Comparison of ENCODE assay signal across 8 cellular contexts in the genomic region with DNA sequence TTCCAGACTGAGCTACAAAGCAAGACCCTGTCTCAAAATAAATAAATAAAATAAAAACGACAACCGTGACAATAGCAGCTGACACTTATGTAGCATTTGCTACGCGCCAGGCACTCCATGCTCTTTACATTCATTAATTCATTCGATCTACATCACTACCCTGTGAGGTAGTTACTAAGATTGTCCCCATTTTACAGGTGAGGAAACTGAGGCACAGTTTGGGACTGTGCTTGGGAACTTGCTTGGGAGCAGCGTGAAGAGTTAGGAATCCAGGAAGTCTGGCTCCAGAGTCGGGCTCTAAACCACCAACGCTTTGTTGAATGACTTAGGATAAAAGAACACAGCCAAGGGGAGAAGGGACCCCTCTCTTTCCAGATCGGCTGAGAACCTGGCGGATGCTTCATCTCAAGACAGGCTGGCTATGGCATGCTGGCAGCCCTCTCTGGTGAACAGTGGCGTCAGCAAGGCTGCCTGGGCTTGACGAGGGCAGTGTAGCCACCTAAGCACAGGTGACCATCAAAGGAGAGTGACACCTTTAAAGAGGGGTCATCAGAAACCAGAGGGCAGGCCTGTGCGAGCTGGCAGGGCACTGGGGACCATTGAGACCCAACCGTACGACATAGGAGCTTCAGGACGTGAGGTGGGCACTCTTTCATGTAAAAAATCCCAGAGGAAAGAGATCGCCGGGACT. TPM values are rescaled to one million over a fixed set of nuclear protein-coding genes. Genes with fewer than 3 reads are reported as not detected.
DNase-seq lines count a peak whose midpoint lies in the region; ATAC-seq and TF ChIP-seq lines count a peak whose summit lies in the region.

No MANE protein-coding gene starts in this region.

- H4K91ac ChIP-seq in H9 (ENCODE audit: insufficient read length, low read depth, low read length) = no peak overlapping the region

- H3K27ac ChIP-seq in 22Rv1 (peak overlapping the region; percentile 89), H9 (ENCODE audit: insufficient read length, low read depth, low read length) (no peak overlapping the region), adrenal gland (peak overlapping the region in 4 of 5 donors; percentile 85 to 97 (median 94)), transverse colon (peak overlapping the region; percentile 85 to 92 (median 88))

- H3K4me1 Mint-ChIP-seq in H9 = peaks cover 11 to 14% of the 10 kb centered on the region in 2 experiments

- no peak overlapping the region for H3K23ac ChIP-seq in H9 (ENCODE audit: insufficient read length, low read depth, low read length)

- H3K36me3 Mint-ChIP-seq in H9 (ENCODE audit: insufficient read depth in 1 of 3, low read depth in 3 of 3) = peaks cover 12 to 28% (median 28%) of the 10 kb centered on the region in 3 experiments; a peak in 6 of 7 replicates

- TF ChIP-seq EP300 in transverse colon (IDR thresholded peaks at IDR 0.05; ENCODE audit: low read depth) = no peak

- peaks cover 10% of the 10 kb centered on the region for H3K79me2 ChIP-seq in H9 (ENCODE audit: insufficient read depth, low read length)

- H2BK20ac ChIP-seq in H9 (ENCODE audit: low read depth, low read length, poor library complexity, severe bottlenecking) = no peak overlapping the region

- peak overlapping the region; percentile 91 to 95 for H3K4me3 Mint-ChIP-seq in H9

- H3K23me2 ChIP-seq in H9 (ENCODE audit: insufficient read length, low read depth, low read length, poor library complexity, severe bottlenecking) = peaks cover 6% of the 10 kb centered on the region

- ATAC-seq in left colon (peak; percentile 22), HG03139 (IDR thresholded peaks at IDR 0.05; ENCODE audit: unreplicated experiment) (no peak)

- no peak overlapping the region for H3K56ac ChIP-seq in H9 (ENCODE audit: insufficient read length, low read depth, low read length)

- H2BK120ac ChIP-seq in H9 (ENCODE audit: low read depth, low read length, poor library complexity, severe bottlenecking) = no peak overlapping the region

- H3T11ph ChIP-seq in H9 (ENCODE audit: low read length) = no peak overlapping the region

- no peaks in the 10 kb centered on the region for H4K20me1 ChIP-seq in H9 (ENCODE audit: control insufficient read depth, insufficient read depth, insufficient read length)

- no peak for DNase-seq in H9
- no peak for DNase-seq in adrenal gland
- DNase-seq in left colon = no peak
- DNase-seq in transverse colon = no peak
- DNase-seq in GDM1 (lab: John Stamatoyannopoulos, UW) = no peak
- no peak for DNase-seq in central memory CD4-positive, alpha-beta T cell

- no peaks in the 10 kb centered on the region for H3K9me3 ChIP-seq in H9 (ENCODE audit: control insufficient read depth, low read depth, low read length)
- no peaks in the 10 kb centered on the region for H3K9me3 ChIP-seq in adrenal gland (replicated peaks in 1 of 3)
- H3K9me3 ChIP-seq in transverse colon = no peaks in the 10 kb centered on the region

- H3K9me3 Mint-ChIP-seq in H9 = no peaks in the 10 kb centered on the region; a peak in 1 of 5 replicates

- peak overlapping the region; percentile 96 for H3K9ac ChIP-seq in H9 (ENCODE audit: extremely low read depth, insufficient read length, low read length)

- H3K27me3 Mint-ChIP-seq in H9 (ENCODE audit: low read depth) = no peaks in the 10 kb centered on the region

- peak overlapping the region; percentile 97; the same call in 1 of the 2 replicates for H3K14ac ChIP-seq in H9 (ENCODE audit: insufficient read depth, low read length)

- in situ Hi-C loops in transverse colon (cut with MboI; ENCODE audit: low pct_ligation_motif_present in 1 of 4, low pct_unique_long_range_greater_than_20kb in 1 of 4, low sequenced_read_pairs in 3 of 4) = no loop called here

- TF ChIP-seq POLR2A in adrenal gland (IDR thresholded peaks at IDR 0.05) = no peak
- no peak for TF ChIP-seq POLR2A in transverse colon (IDR thresholded peaks at IDR 0.05)

- H3K18ac ChIP-seq in H9 (ENCODE audit: insufficient read length, low read depth, low read length) = peak overlapping the region; percentile 54

- H2AFZ ChIP-seq in H9 (ENCODE audit: low read length) = no peak overlapping the region

- H2AK5ac ChIP-seq in H9 (ENCODE audit: insufficient read length, low read length) = no peak overlapping the region

- H3K27me3 ChIP-seq in H9 (ENCODE audit: insufficient read depth, low read length) (no peaks in the 10 kb centered on the region), adrenal gland (no peaks in the 10 kb centered on the region), transverse colon (no peaks in the 10 kb centered on the region)

- H3K36me3 ChIP-seq in adrenal gland (replicated peaks in 1 of 2) (peaks cover 0 to 15% of the 10 kb centered on the region in 2 donors), transverse colon (peaks cover 0 to 10% (median 2%) of the 10 kb centered on the region in 4 donors)

- H3K27ac Mint-ChIP-seq in H9 = peak overlapping the region; percentile 99; a peak in 5 of 7 replicates

- peak overlapping the region; percentile 95 for H3K4me2 ChIP-seq in H9 (ENCODE audit: insufficient read depth, insufficient read length, low read length)

- no peak overlapping the region for H2BK15ac ChIP-seq in H9 (ENCODE audit: low read depth, low read length)

- no peak overlapping the region for H4K5ac ChIP-seq in H9 (ENCODE audit: insufficient read length, low read depth, low read length)

- no peak overlapping the region for H2BK5ac ChIP-seq in H9 (ENCODE audit: insufficient read length, low read length)

- H3K4me3 ChIP-seq in adrenal gland = peak overlapping the region; percentile 17 to 82 (median 54)
- H3K4me3 ChIP-seq in transverse colon = peak overlapping the region; percentile 73 to 96 (median 94)

- H2BK12ac ChIP-seq in H9 (ENCODE audit: insufficient read length, low read depth, low read length) = no peak overlapping the region

- WGBS in H9 (ENCODE audit: extremely low coverage, insufficient read length, low lambda C conversion rate) = no CpG with 5 or more reads among the region's 18 CpGs
- 22 to 28% (median 24%) methylated on average over 14 to 18 of the region's 18 CpGs for WGBS in adrenal gland, 4 donors
- 24 to 36% methylated on average over 4 to 18 of the region's 18 CpGs for WGBS in transverse colon (ENCODE audit: low coverage in 1 of 2), 2 donors

- intact Hi-C loops in adrenal gland (cut with DNase I) (no loop called here), left colon (cut with DNase I, micrococcal nuclease) (no loop called here), transverse colon (cut with DNase I; ENCODE audit: low total_unique reads) (no loop called here)

- H3K4me1 ChIP-seq in H9 (ENCODE audit: insufficient read depth, low read length) = no peaks in the 10 kb centered on the region
- H3K4me1 ChIP-seq in adrenal gland (replicated peaks in 1 of 2) = peaks cover 14 to 25% of the 10 kb centered on the region in 2 donors
- H3K4me1 ChIP-seq in transverse colon = peaks cover 0 to 20% (median 10%) of the 10 kb centered on the region in 4 donors

- TF ChIP-seq CTCF in 22Rv1 (IDR thresholded peaks at IDR 0.05) (no peak), H9 (conservative IDR thresholded peaks at IDR 0.05) (no peak), adrenal gland (IDR thresholded peaks at IDR 0.05) (no peak), transverse colon (IDR thresholded peaks at IDR 0.05) (no peak)

- H3K79me1 ChIP-seq in H9 (ENCODE audit: insufficient read depth, low read depth, low read length, poor library complexity, severe bottlenecking) = no peaks in the 10 kb centered on the region

- no peak overlapping the region for H3K4ac ChIP-seq in H9 (ENCODE audit: low read depth, low read length)

- no peak overlapping the region for H4K8ac ChIP-seq in H9 (replicated peaks; ENCODE audit: insufficient read length, low read depth, low read length)

RNA-seq across cellular contexts. Expression of gene DOHH, which starts 0.6 kb away (rescaled TPM):
- total RNA-seq in H9 (2021) (16.5 and 18.1 TPM in 2 replicates), adrenal gland (10 to 100 TPM in 7 of 8 donors, 1 to 10 TPM in 1; 9.4 to 22.8 (median 14.0) TPM), left colon (10 to 100 TPM in 1 of 2 donors, 1 to 10 TPM in 1; 8.8 to 13.6 TPM), transverse colon (10 to 100 TPM in 2 of 4 donors, 1 to 10 TPM in 2; 7.2 to 13.5 (median 10.8) TPM)
- polyA plus RNA-seq in adrenal gland = 10 to 100 TPM in 2 of 3 donors, under 1 TPM in 1; 0.92 to 19.1 (median 13.5) TPM

RNA-seq across cellular contexts. Expression of gene FZR1, which starts 6.2 kb away (rescaled TPM):
- 46.0 and 51.4 TPM in 2 replicates for total RNA-seq in H9 (2021)
- total RNA-seq in adrenal gland = 10 to 100 TPM; 17.9 to 85.0 (median 41.7) TPM
- polyA plus RNA-seq in adrenal gland = 10 to 100 TPM; 24.4 to 59.1 (median 26.4) TPM
- 10 to 100 TPM; 39.7 to 47.2 TPM for total RNA-seq in left colon
- 100 to 1,000 TPM in 1 of 4 donors, 10 to 100 TPM in 3; 29.1 to 107 (median 35.3) TPM for total RNA-seq in transverse colon

RNA-seq across cellular contexts. Expression of gene SMIM44, which starts 16.6 kb away (rescaled TPM):
- total RNA-seq in H9 (2021) (not detected in 2 replicates), adrenal gland (not detected), left colon (1 to 10 TPM; 6.0 to 6.1 TPM), transverse colon (10 to 100 TPM in 1 of 4 donors, 1 to 10 TPM in 1, not detected in 2; 4.1 to 15.3 TPM)
- polyA plus RNA-seq in adrenal gland = not detected

RNA-seq across cellular contexts. Expression of gene SMIM24, which starts 19.6 kb away (rescaled TPM):
- total RNA-seq in H9 (2021) = 1.3 and 1.9 TPM in 2 replicates
- under 1 TPM in 1 of 8 donors, not detected in 7; 0.36 TPM for total RNA-seq in adrenal gland
- under 1 TPM in 1 of 3 donors, not detected in 2; 0.48 TPM for polyA plus RNA-seq in adrenal gland
- 10 to 100 TPM; 42.0 to 45.8 TPM for total RNA-seq in left colon
- 100 to 1,000 TPM in 1 of 4 donors, 10 to 100 TPM in 3; 18.7 to 100 (median 85.5) TPM for total RNA-seq in transverse colon

RNA-seq across cellular contexts. Expression of gene TEKTIP1, which starts 39.1 kb away (rescaled TPM):
- 1.2 and 1.3 TPM in 2 replicates for total RNA-seq in H9 (2021)
- 1 to 10 TPM in 2 of 8 donors, under 1 TPM in 2, not detected in 4; 0.68 to 3.6 (median 1.1) TPM for total RNA-seq in adrenal gland
- 1 to 10 TPM in 2 of 3 donors, not detected in 1; 1.1 to 3.5 TPM for polyA plus RNA-seq in adrenal gland
- 1 to 10 TPM; 2.2 to 3.5 TPM for total RNA-seq in left colon
- total RNA-seq in transverse colon = 1 to 10 TPM in 2 of 4 donors, not detected in 2; 2.5 to 5.2 TPM
